ENCODE assay signal across 12 cellular contexts in genomic region chr2:54523336-54523959, GRCh38.
A peak's percentile ranks its signal among the peaks of the same experiment; 100 is the strongest.
DNase-seq lines count a peak whose midpoint lies in the region; ATAC-seq and TF ChIP-seq lines count a peak whose summit lies in the region.
"Had no signal": no experiment of that assay in that cellular context is flagged by ENCODE, and none has a peak within 500 bp of the region (broad histone marks: within the 10 kb centered on the region; RNA-seq: fewer than 3 reads in every experiment).

No MANE protein-coding gene starts in this region.

- POLR2A ChIA-PET in activated CD4-positive, alpha-beta T cell treated with anti-CD3 and anti-CD28 coated beads, Interleukin-2, amount 10 ng/mL, durations not matched to agents 7 days and 5 days (lab: Charles Lee), result no interaction called here
- POLR2A ChIA-PET in OCI-LY7 (lab: Charles Lee), result interaction anchor here (1.1 to 2.7 kb wide), 3 partner anchors 13 to 181 kb away, joined by 5 to 9 read pairs (median 7); no protein-coding TSS in a partner anchor

- H3K36me3 Mint-ChIP-seq in activated CD4-positive, alpha-beta T cell treated with anti-CD3 and anti-CD28 coated beads, Interleukin-2, amount 10 ng/mL, durations not matched to agents 7 days and 5 days (ENCODE audit: low read depth), result no peaks in the 10 kb centered on the region
- no peaks in the 10 kb centered on the region for H3K36me3 Mint-ChIP-seq in activated CD4-positive, alpha-beta T cell treated with anti-CD3 and anti-CD28 coated beads, Interleukin-2, amount 10 ng/mL, durations not matched to agents 24 days and 14 days (ENCODE audit: low read depth)
- H3K36me3 Mint-ChIP-seq: activated naive CD4-positive, alpha-beta T cell treated with anti-CD3 and anti-CD28 coated beads, Interleukin-2, amount 50 U/mL, for 24 hours had no signal

- CTCF ChIA-PET in activated CD4-positive, alpha-beta T cell treated with anti-CD3 and anti-CD28 coated beads, Interleukin-2, amount 10 ng/mL, durations not matched to agents 7 days and 5 days (lab: Charles Lee), result interaction anchor here (0.5 to 2.6 kb wide), 19 partner anchors 11 to 688 kb away, joined by 3 to 13 read pairs (median 4); no protein-coding TSS in a partner anchor
- CTCF ChIA-PET in OCI-LY7 (lab: Charles Lee; ENCODE audit: unreplicated experiment), result interaction anchor here (0.6 to 1.4 kb wide), 3 partner anchors 69 to 181 kb away, joined by 3 to 8 read pairs (median 3); no protein-coding TSS in a partner anchor

- H3K27me3 ChIP-seq in smooth muscle cell (ENCODE audit: low read depth), result no peaks in the 10 kb centered on the region
- H3K27me3 ChIP-seq: MG63 had no signal

- DNase-seq in activated CD4-positive, alpha-beta T cell treated with anti-CD3 and anti-CD28 coated beads, Interleukin-2, amount 10 ng/mL, durations not matched to agents 7 days and 5 days, result no peak
- DNase-seq in activated CD4-positive, alpha-beta T cell treated with anti-CD3 and anti-CD28 coated beads, Interleukin-2, amount 10 ng/mL, durations not matched to agents 24 days and 14 days, result no peak
- DNase-seq in NCI-H526 treated with DMSO at 0.1 percent for 48 hours (lab: John Stamatoyannopoulos, UW), result peak; percentile 41
- DNase-seq in fibroblast of gingiva (ENCODE audit: low read depth), result peak; percentile 38
- DNase-seq in smooth muscle cell (lab: John Stamatoyannopoulos, UW; ENCODE audit: unreplicated experiment), result no peak
- DNase-seq in OCI-LY7 (ENCODE audit: low spot score), result no peak

- 43% methylated on average over 4 of the region's 4 CpGs for WGBS in smooth muscle cell (ENCODE audit: low lambda C conversion rate)

- H2AFZ ChIP-seq in smooth muscle cell (ENCODE audit: low read depth) (no peak overlapping the region), OCI-LY7 (ENCODE audit: low read length) (no peak overlapping the region)

- H3K4me2 ChIP-seq in smooth muscle cell (peak overlapping the region; percentile 33), OCI-LY7 (ENCODE audit: low read length) (no peak overlapping the region)

- peaks cover 83% of the 10 kb centered on the region for H3K79me2 ChIP-seq in smooth muscle cell (ENCODE audit: low read depth)
- H3K79me2 ChIP-seq in OCI-LY7 (ENCODE audit: insufficient read depth, low read depth, low read length), result no peaks in the 10 kb centered on the region

- no peaks in the 10 kb centered on the region for H3K9me3 Mint-ChIP-seq in activated CD4-positive, alpha-beta T cell treated with anti-CD3 and anti-CD28 coated beads, Interleukin-2, amount 10 ng/mL, durations not matched to agents 7 days and 5 days
- H3K9me3 Mint-ChIP-seq in activated CD4-positive, alpha-beta T cell treated with anti-CD3 and anti-CD28 coated beads, Interleukin-2, amount 10 ng/mL, durations not matched to agents 24 days and 14 days, result no peaks in the 10 kb centered on the region
- H3K9me3 Mint-ChIP-seq: activated naive CD4-positive, alpha-beta T cell treated with anti-CD3 and anti-CD28 coated beads, Interleukin-2, amount 50 U/mL, for 24 hours had no signal

- H3K4me1 ChIP-seq in smooth muscle cell (ENCODE audit: low read depth) (peaks cover 15% of the 10 kb centered on the region), OCI-LY7 (ENCODE audit: insufficient read depth, low read length, poor library complexity, severe bottlenecking) (peaks cover 15% of the 10 kb centered on the region)
- H3K4me1 ChIP-seq: prostate gland had no signal

- H3F3A ChIP-seq in smooth muscle cell (ENCODE audit: low read depth), result peaks cover 27% of the 10 kb centered on the region

- no TSS peak for BruUV-seq in OCI-LY7 (replicated peaks; lab: Mats Ljungman, UMichigan)

- H3K36me3 ChIP-seq in smooth muscle cell (ENCODE audit: low read depth) (peaks cover 7% of the 10 kb centered on the region), OCI-LY7 (ENCODE audit: insufficient read depth, low read length) (no peaks in the 10 kb centered on the region)
- H3K36me3 ChIP-seq: prostate gland had no signal

- peak overlapping the region; percentile 48 for H3K9ac ChIP-seq in smooth muscle cell (ENCODE audit: low read depth)

- peak overlapping the region; percentile 88 for H3K27ac ChIP-seq in smooth muscle cell (ENCODE audit: low read depth)
- H3K27ac ChIP-seq in OCI-LY7 (ENCODE audit: low read depth, low read length, poor library complexity, severe bottlenecking), result no peak overlapping the region
- H3K27ac ChIP-seq: prostate gland had no signal

- H3K4me3 ChIP-seq in smooth muscle cell (no peak overlapping the region), OCI-LY7 (ENCODE audit: low read depth, low read length, poor library complexity, severe bottlenecking) (no peak overlapping the region)
- H3K4me3 ChIP-seq: MG63, prostate gland had no signal

- no peak for TF ChIP-seq CTCF in smooth muscle cell (IDR thresholded peaks at IDR 0.05; ENCODE audit: borderline replicate concordance, insufficient read depth, poor library complexity, severe bottlenecking)
- TF ChIP-seq CTCF in OCI-LY7 (conservative IDR thresholded peaks at IDR 0.05; ENCODE audit: low read length), result no peak

- H3K27ac Mint-ChIP-seq in activated CD4-positive, alpha-beta T cell treated with anti-CD3 and anti-CD28 coated beads, Interleukin-2, amount 10 ng/mL, durations not matched to agents 7 days and 5 days, result peak overlapping the region; percentile 13
- H3K27ac Mint-ChIP-seq in activated CD4-positive, alpha-beta T cell treated with anti-CD3 and anti-CD28 coated beads, Interleukin-2, amount 10 ng/mL, durations not matched to agents 24 days and 14 days, result no peak overlapping the region
- H3K27ac Mint-ChIP-seq: activated CD4-positive, alpha-beta T cell treated with anti-CD3 and anti-CD28 coated beads for 36 hours; activated naive CD4-positive, alpha-beta T cell treated with anti-CD3 and anti-CD28 coated beads, Interleukin-2, amount 50 U/mL, for 24 hours had no signal

- intact Hi-C loops in activated CD4-positive, alpha-beta T cell treated with anti-CD3 and anti-CD28 coated beads, Interleukin-2, amount 10 ng/mL, durations not matched to agents 24 days and 14 days (cut with micrococcal nuclease), result loop anchor here (2.0 to 10.0 kb wide), 5 partner anchors 83 to 651 kb away; partner anchors contain the start of gene EML6
- intact Hi-C loops in OCI-LY7 (cut with micrococcal nuclease; ENCODE audit: unreplicated experiment), result loop anchor here (2.0 to 10.0 kb wide), 4 partner anchors 35 to 651 kb away; no protein-coding TSS in a partner anchor

- H3K4me3 Mint-ChIP-seq in activated CD4-positive, alpha-beta T cell treated with anti-CD3 and anti-CD28 coated beads, Interleukin-2, amount 10 ng/mL, durations not matched to agents 7 days and 5 days, result no peak overlapping the region
- H3K4me3 Mint-ChIP-seq in activated CD4-positive, alpha-beta T cell treated with anti-CD3 and anti-CD28 coated beads, Interleukin-2, amount 10 ng/mL, durations not matched to agents 24 days and 14 days, result no peak overlapping the region
- H3K4me3 Mint-ChIP-seq: activated CD4-positive, alpha-beta T cell treated with anti-CD3 and anti-CD28 coated beads for 36 hours; activated naive CD4-positive, alpha-beta T cell treated with anti-CD3 and anti-CD28 coated beads, Interleukin-2, amount 50 U/mL, for 24 hours had no signal

- peaks cover 76% of the 10 kb centered on the region for H4K20me1 ChIP-seq in smooth muscle cell (ENCODE audit: low read depth)
- H4K20me1 ChIP-seq in OCI-LY7 (ENCODE audit: insufficient read depth, low read length), result no peaks in the 10 kb centered on the region

- no peaks in the 10 kb centered on the region for H3K9me2 ChIP-seq in OCI-LY7 (ENCODE audit: insufficient read depth, low read length)

- H3K9me3 ChIP-seq in smooth muscle cell (replicated peaks; ENCODE audit: low read depth) (no peaks in the 10 kb centered on the region), OCI-LY7 (ENCODE audit: low read length) (no peaks in the 10 kb centered on the region)
- H3K9me3 ChIP-seq: MG63, prostate gland had no signal

- peaks cover 8% of the 10 kb centered on the region for H3K27me3 Mint-ChIP-seq in activated CD4-positive, alpha-beta T cell treated with anti-CD3 and anti-CD28 coated beads, Interleukin-2, amount 10 ng/mL, durations not matched to agents 7 days and 5 days
- peaks cover 19% of the 10 kb centered on the region for H3K27me3 Mint-ChIP-seq in activated CD4-positive, alpha-beta T cell treated with anti-CD3 and anti-CD28 coated beads, Interleukin-2, amount 10 ng/mL, durations not matched to agents 24 days and 14 days
- H3K27me3 Mint-ChIP-seq: activated naive CD4-positive, alpha-beta T cell treated with anti-CD3 and anti-CD28 coated beads, Interleukin-2, amount 50 U/mL, for 24 hours had no signal

- H3K4me1 Mint-ChIP-seq in activated CD4-positive, alpha-beta T cell treated with anti-CD3 and anti-CD28 coated beads, Interleukin-2, amount 10 ng/mL, durations not matched to agents 7 days and 5 days, result peaks cover 20% of the 10 kb centered on the region
- H3K4me1 Mint-ChIP-seq in activated CD4-positive, alpha-beta T cell treated with anti-CD3 and anti-CD28 coated beads, Interleukin-2, amount 10 ng/mL, durations not matched to agents 24 days and 14 days, result peaks cover 17% of the 10 kb centered on the region

- ATAC-seq in GM21390 (IDR thresholded peaks at IDR 0.05; ENCODE audit: unreplicated experiment) (no peak), GM18519 (IDR thresholded peaks at IDR 0.05; ENCODE audit: low FRiP score, unreplicated experiment) (no peak)

Comparison
In these comparisons a context has a peak if more than half of its experiments do, and no peak if none do; other contexts are left out.
1. DNase-seq: peak in NCI-H526 treated with DMSO at 0.1 percent for 48 hours (single experiment) and fibroblast of gingiva (single experiment); none in activated CD4-positive, alpha-beta T cell treated with anti-CD3 and anti-CD28 coated beads, Interleukin-2, amount 10 ng/mL, durations not matched to agents 7 days and 5 days (single experiment), activated CD4-positive, alpha-beta T cell treated with anti-CD3 and anti-CD28 coated beads, Interleukin-2, amount 10 ng/mL, durations not matched to agents 24 days and 14 days (single experiment), smooth muscle cell (single experiment) and OCI-LY7 (single experiment).